Comparison of ENCODE assay signal across 19 cellular contexts in genomic region chr15:71129660-71130059, GRCh38. TPM values are rescaled to one million over a fixed set of nuclear protein-coding genes. Genes with fewer than 3 reads are reported as not detected.
"Had no signal": no experiment of that assay in that cellular context is flagged by ENCODE, and none has a peak within 500 bp of the region (broad histone marks: within the 10 kb centered on the region; RNA-seq: fewer than 3 reads in every experiment).

No MANE protein-coding gene starts in this region.

- H3K4me3 ChIP-seq: prostate gland, right lobe of liver, smooth muscle cell, transverse colon had no signal

- H3K27ac ChIP-seq: brain microvascular endothelial cell, prostate gland, right lobe of liver, transverse colon had no signal

- H3K4me2 ChIP-seq: smooth muscle cell had no signal

- H3K4me1 ChIP-seq: right lobe of liver had no signal

- H3K9me3 ChIP-seq: prostate gland, right lobe of liver, transverse colon had no signal

- DNase-seq: activated CD4-positive, CD25-positive, alpha-beta regulatory T cell treated with anti-CD3 and anti-CD28 coated beads, Interleukin-2, amount 50 U/mL, for 72 hours; activated naive CD4-positive, alpha-beta T cell; activated naive CD8-positive, alpha-beta T cell treated with anti-CD3 and anti-CD28 coated beads, Interleukin-2, amount 10 ng/mL, durations not matched to agents 7 days and 5 days; anterior cingulate cortex; brain microvascular endothelial cell; cerebellar nuclear complex; endodermal cell; hypothalamus; right lobe of liver; stimulated activated CD4-positive, alpha-beta T cell treated with anti-CD3 and anti-CD28 coated beads, Interleukin-4, amount 100 ng/mL, for 4 hours; stimulated activated CD8-positive, alpha-beta memory T cell treated with anti-CD3 and anti-CD28 coated beads, Interleukin-4, amount 100 ng/mL, for 48 hours; stimulated activated naive CD8-positive, alpha-beta T cell treated with anti-CD3 and anti-CD28 coated beads, Interleukin-15, Interleukin-2, amounts not matched to agents 100 U/mL and 50 U/mL, for 24 hours; T-helper 1 cell; T1000; transverse colon had no signal

- H3K36me3 ChIP-seq: brain microvascular endothelial cell, prostate gland, right lobe of liver, transverse colon had no signal

- ATAC-seq: stimulated activated naive CD8-positive, alpha-beta T cell treated with anti-CD3 and anti-CD28 coated beads, Interleukin-15, Interleukin-2, amounts not matched to agents 100 U/mL and 50 U/mL, for 24 hours had no signal

- H3K27me3 ChIP-seq: brain microvascular endothelial cell, right lobe of liver, transverse colon had no signal

RNA-seq across cellular contexts. Expression of gene THSD4, which starts 14.4 kb away (rescaled TPM):
- total RNA-seq: activated CD8-positive, alpha-beta memory T cell treated with anti-CD3 and anti-CD28 coated beads for 36 hours; activated naive CD8-positive, alpha-beta T cell treated with anti-CD3 and anti-CD28 coated beads, Interleukin-2, amount 10 ng/mL, durations not matched to agents 7 days and 5 days; activated T-helper 1 cell treated with anti-CD3 and anti-CD28 coated beads, Interleukin-12 subunit alpha, Interleukin-12 subunit beta, Interleukin-2, Interleukin-4 antibody, amounts not matched to agents 30 ng/mL and 10 ng/mL and 1 ng/mL, durations not matched to agents 14 hours and 24 hours and 36 hours had no signal
